ENCODE assay signal across 28 cellular contexts in genomic region chr10:52616420-52616764, GRCh38.
"Had no signal": no experiment of that assay in that cellular context is flagged by ENCODE, and none has a peak within 500 bp of the region (broad histone marks: within the 10 kb centered on the region; RNA-seq: fewer than 3 reads in every experiment).

No MANE protein-coding gene starts in this region.

- DNase-seq: effector CD8-positive, alpha-beta T cell; endodermal cell; foreskin keratinocyte; heart left ventricle; kidney glomerular epithelial cell; left colon; left ventricle myocardium superior; lower lobe of right lung; natural killer cell; stimulated activated CD4-positive, alpha-beta T cell treated with anti-CD3 and anti-CD28 coated beads, Interleukin-12 subunit alpha, Interleukin-12 subunit beta, amount 100 ng/mL, for 4 hours; stimulated activated CD4-positive, alpha-beta T cell treated with anti-CD3 and anti-CD28 coated beads, Interleukin-1b, Interleukin-23, amount 100 ng/mL, for 48 hours; stimulated activated CD4-positive, alpha-beta T cell treated with anti-CD3 and anti-CD28 coated beads, Interleukin-4, amount 100 ng/mL, for 1 hour; stimulated activated CD8-positive, alpha-beta memory T cell treated with anti-CD3 and anti-CD28 coated beads, Interleukin-4, amount 100 ng/mL, for 48 hours; stimulated activated naive CD4-positive, alpha-beta T cell; stimulated activated naive CD8-positive, alpha-beta T cell treated with anti-CD3 and anti-CD28 coated beads, Interleukin-15, amount 100 ng/mL, for 72 hours; transverse colon; upper lobe of right lung; uterus had no signal

- H3K36me3 ChIP-seq: gastroesophageal sphincter, heart left ventricle, lower lobe of right lung, neutrophil, right atrium auricular region, suprapubic skin, transverse colon, upper lobe of right lung, uterus had no signal

- H3K27ac Mint-ChIP-seq: dendritic cell treated with granulocyte-macrophage colony-stimulating factor and Interleukin-4, amounts not matched to agents 40 ng/mL and 50 ng/mL, for 4 days; endodermal cell; natural killer cell; progenitor cell of endocrine pancreas; stimulated activated naive CD8-positive, alpha-beta T cell treated with anti-CD3 and anti-CD28 coated beads, Interleukin-15, amount 100 ng/mL, for 72 hours had no signal

- H3K27me3 ChIP-seq: foreskin keratinocyte, gastroesophageal sphincter, heart left ventricle, hepatocyte, neutrophil, right atrium auricular region, suprapubic skin, transverse colon, upper lobe of right lung, uterus had no signal

- H3K27me3 Mint-ChIP-seq: dendritic cell treated with granulocyte-macrophage colony-stimulating factor and Interleukin-4, amounts not matched to agents 40 ng/mL and 50 ng/mL, for 4 days; stimulated activated naive CD8-positive, alpha-beta T cell treated with anti-CD3 and anti-CD28 coated beads, Interleukin-15, amount 100 ng/mL, for 72 hours had no signal

- H3K4me3 ChIP-seq: gastroesophageal sphincter, heart left ventricle, hepatocyte, lower lobe of right lung, right atrium auricular region, smooth muscle cell, suprapubic skin, transverse colon, upper lobe of right lung, uterus had no signal

- H2AFZ ChIP-seq: hepatocyte, parathyroid adenoma had no signal

- H3K36me3 Mint-ChIP-seq: natural killer cell had no signal

- H3K79me2 ChIP-seq: hepatocyte, parathyroid adenoma had no signal

- H3K27ac ChIP-seq: epithelial cell of prostate, foreskin keratinocyte, gastroesophageal sphincter, heart left ventricle, hepatocyte, lower lobe of right lung, neutrophil, parathyroid adenoma, right atrium auricular region, suprapubic skin, transverse colon, upper lobe of right lung, uterus had no signal

- H3K9me3 Mint-ChIP-seq: dendritic cell treated with granulocyte-macrophage colony-stimulating factor and Interleukin-4, amounts not matched to agents 40 ng/mL and 50 ng/mL, for 4 days; endodermal cell had no signal

- H3K9me3 ChIP-seq: gastroesophageal sphincter, heart left ventricle, lower lobe of right lung, neutrophil, right atrium auricular region, suprapubic skin, transverse colon, upper lobe of right lung, uterus had no signal

- H3K4me1 Mint-ChIP-seq: endodermal cell; natural killer cell; stimulated activated naive CD8-positive, alpha-beta T cell treated with anti-CD3 and anti-CD28 coated beads, Interleukin-15, amount 100 ng/mL, for 72 hours had no signal

- H3K9ac ChIP-seq: parathyroid adenoma had no signal

- H3K4me2 ChIP-seq: hepatocyte, smooth muscle cell had no signal

- H3K4me3 Mint-ChIP-seq: dendritic cell treated with granulocyte-macrophage colony-stimulating factor and Interleukin-4, amounts not matched to agents 40 ng/mL and 50 ng/mL, for 4 days; endodermal cell; natural killer cell; stimulated activated naive CD8-positive, alpha-beta T cell treated with anti-CD3 and anti-CD28 coated beads, Interleukin-15, amount 100 ng/mL, for 72 hours had no signal

- H3K4me1 ChIP-seq: foreskin keratinocyte, gastroesophageal sphincter, heart left ventricle, lower lobe of right lung, parathyroid adenoma, right atrium auricular region, suprapubic skin, transverse colon, upper lobe of right lung, uterus had no signal
